Comparison of ENCODE assay signal across 20 cellular contexts in the genomic region with DNA sequence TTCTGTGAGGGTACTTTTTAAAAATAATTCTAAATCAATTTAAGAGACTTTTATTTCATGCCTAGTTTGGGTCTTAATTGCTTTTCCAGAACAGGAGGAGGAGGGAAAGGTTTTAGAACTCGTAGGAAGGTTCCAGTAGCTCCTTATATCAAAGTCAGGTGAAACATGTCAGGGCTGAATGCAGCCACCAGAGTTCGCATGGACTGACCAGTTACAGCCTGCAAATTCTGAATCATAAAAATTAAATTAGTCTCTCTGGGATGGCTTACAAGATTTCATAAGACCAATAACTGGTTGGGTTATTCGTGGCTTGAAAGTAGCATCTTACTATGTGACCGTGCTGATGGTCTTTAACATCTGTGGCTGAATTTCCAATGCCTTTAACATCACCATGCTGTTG. TPM values are rescaled to one million over a fixed set of nuclear protein-coding genes. Genes with fewer than 3 reads are reported as not detected.
DNase-seq lines count a peak whose midpoint lies in the region; FAIRE-seq and TF ChIP-seq lines count a peak whose summit lies in the region.
"Had no signal": no experiment of that assay in that cellular context is flagged by ENCODE, and none has a peak within 500 bp of the region (broad histone marks: within the 10 kb centered on the region; RNA-seq: fewer than 3 reads in every experiment).

No MANE protein-coding gene starts in this region.

- peak overlapping the region; percentile 39 for H3K27ac Mint-ChIP-seq in MCF 10A (ENCODE audit: low read depth, unreplicated experiment)
- H3K27ac Mint-ChIP-seq: naive thymus-derived CD8-positive, alpha-beta T cell; T-helper 1 cell treated with Interleukin-12 subunit alpha and Interleukin-12 subunit beta and Interleukin-4 antibody, amounts not matched to agents 30 μg/mL and 1 μg/mL, for 36 hours had no signal

- intact Hi-C loops in MCF 10A (cut with micrococcal nuclease) (loop anchor here (1.0 kb wide), 1 partner anchor 11 kb away; no protein-coding TSS in a partner anchor), breast epithelium (cut with DNase I; ENCODE audit: low total_unique reads) (no loop called here), endothelial cell of umbilical vein (cut with micrococcal nuclease) (no loop called here), vagina (cut with DNase I) (no loop called here)

- H2BK120ac ChIP-seq in mesenchymal stem cell (ENCODE audit: low read depth, low read length): no peak overlapping the region

- H3K27me3 ChIP-seq in breast epithelium: no peaks in the 10 kb centered on the region
- H3K27me3 ChIP-seq in endothelial cell of umbilical vein (ENCODE audit: control insufficient read depth in 2 of 2, insufficient read depth in 2 of 2, low read length in 2 of 2): no peaks in the 10 kb centered on the region
- H3K27me3 ChIP-seq in mesenchymal stem cell (ENCODE audit: control insufficient read depth in 1 of 2, insufficient read depth in 1 of 2, low read length in 2 of 2): no peaks in the 10 kb centered on the region
- H3K27me3 ChIP-seq in vagina: no peaks in the 10 kb centered on the region

- no peak overlapping the region for H3K4me2 ChIP-seq in endothelial cell of umbilical vein (ENCODE audit: insufficient read depth, low read length)
- no peak overlapping the region for H3K4me2 ChIP-seq in mesenchymal stem cell (ENCODE audit: low read length, poor library complexity, severe bottlenecking)

- H3K4ac ChIP-seq in mesenchymal stem cell (ENCODE audit: low read depth in 1 of 2, low read length in 2 of 2): no peak overlapping the region

- no peak overlapping the region for H4K91ac ChIP-seq in mesenchymal stem cell (ENCODE audit: low read length)

- H3K14ac ChIP-seq in mesenchymal stem cell (ENCODE audit: low read length in 2 of 2): no peak overlapping the region

- H2AFZ ChIP-seq in endothelial cell of umbilical vein (ENCODE audit: low read depth, low read length) (no peak overlapping the region), mesenchymal stem cell (ENCODE audit: low read depth, low read length) (no peak overlapping the region)

- DNase-seq in MCF 10A (ENCODE audit: unreplicated experiment): peak; percentile 71
- no peak for DNase-seq in breast epithelium (ENCODE audit: low spot score in 2 of 2)
- peak; percentile 6 for DNase-seq in endothelial cell of umbilical vein (ENCODE audit: low read depth, low spot score)
- DNase-seq in mesenchymal stem cell: no peak
- no peak for DNase-seq in vagina (ENCODE audit: extremely low spot score in 2 of 2)
- DNase-seq in SHP77 (lab: John Stamatoyannopoulos, UW): no peak
- DNase-seq in HuH-7.5 (ENCODE audit: low spot score): no peak
- DNase-seq in DMS79 treated with DMSO at 0.1 percent for 48 hours (lab: John Stamatoyannopoulos, UW): no peak
- DNase-seq: activated T-cell treated with anti-CD3 and anti-CD28 coated beads, Interleukin-2, amount 50 U/mL, for 4 hours; H7; Kasumi-1; kidney glomerular epithelial cell; naive thymus-derived CD8-positive, alpha-beta T cell; NCI-H2029; NCI-H69; stimulated activated naive CD4-positive, alpha-beta T cell treated with Interleukin-2 at 50 U/mL for 16 hours had no signal

- H3K23ac ChIP-seq in mesenchymal stem cell (ENCODE audit: low read length in 2 of 2): no peak overlapping the region

- no peaks in the 10 kb centered on the region for H3K36me3 Mint-ChIP-seq in MCF 10A (ENCODE audit: insufficient read depth, unreplicated experiment)
- H3K36me3 Mint-ChIP-seq: naive thymus-derived CD8-positive, alpha-beta T cell had no signal

- peak overlapping the region; percentile 39 for H3K4me3 Mint-ChIP-seq in MCF 10A (ENCODE audit: unreplicated experiment)
- H3K4me3 Mint-ChIP-seq: activated T-cell treated with anti-CD3 and anti-CD28 coated beads, Interleukin-2, amount 50 U/mL, for 4 hours; naive thymus-derived CD8-positive, alpha-beta T cell; T-helper 1 cell treated with Interleukin-12 subunit alpha and Interleukin-12 subunit beta and Interleukin-4 antibody, amounts not matched to agents 30 μg/mL and 1 μg/mL, for 36 hours had no signal

- no peaks in the 10 kb centered on the region for H3K79me2 ChIP-seq in endothelial cell of umbilical vein (ENCODE audit: control insufficient read depth, insufficient read depth, low read length)

- H3K36me3 ChIP-seq in breast epithelium: no peaks in the 10 kb centered on the region
- H3K36me3 ChIP-seq in endothelial cell of umbilical vein (ENCODE audit: control insufficient read depth in 2 of 2, extremely low read depth in 1 of 2, insufficient read depth in 2 of 2, low read length in 2 of 2): no peaks in the 10 kb centered on the region
- H3K36me3 ChIP-seq in mesenchymal stem cell (ENCODE audit: control insufficient read depth in 1 of 2, insufficient read depth in 2 of 2, low read depth in 1 of 2, low read length in 2 of 2): peaks cover 7 to 26% of the 10 kb centered on the region in 2 experiments
- H3K36me3 ChIP-seq in vagina: no peaks in the 10 kb centered on the region

- dilution Hi-C loops in endothelial cell of umbilical vein (cut with MboI; ENCODE audit: extremely low pct_ligation_motif_present, low sequenced_read_pairs): no loop called here

- no peak overlapping the region for H3K27ac ChIP-seq in breast epithelium
- H3K27ac ChIP-seq in endothelial cell of umbilical vein (ENCODE audit: insufficient read depth, low read depth, low read length): no peak overlapping the region
- no peak overlapping the region for H3K27ac ChIP-seq in mesenchymal stem cell (ENCODE audit: low read length, poor library complexity, severe bottlenecking)
- peak overlapping the region; percentile 75 for H3K27ac ChIP-seq in vagina
- H3K27ac ChIP-seq: 22Rv1 had no signal

- H3K4me1 ChIP-seq in breast epithelium (peaks cover 0 to 3% of the 10 kb centered on the region in 2 donors), endothelial cell of umbilical vein (ENCODE audit: control insufficient read depth, extremely low read depth, insufficient read depth, low read length) (no peaks in the 10 kb centered on the region), mesenchymal stem cell (ENCODE audit: control insufficient read depth, insufficient read depth, low read depth, low read length) (peaks cover 21% of the 10 kb centered on the region), vagina (peaks cover 23% of the 10 kb centered on the region)

- peaks cover 42% of the 10 kb centered on the region for H3K4me1 Mint-ChIP-seq in MCF 10A (ENCODE audit: insufficient read depth, unreplicated experiment)
- H3K4me1 Mint-ChIP-seq: naive thymus-derived CD8-positive, alpha-beta T cell had no signal

- H4K8ac ChIP-seq in mesenchymal stem cell (ENCODE audit: low read length): no peak overlapping the region

- no peak overlapping the region for H2AK5ac ChIP-seq in mesenchymal stem cell (ENCODE audit: low read length, severe bottlenecking)

- no peaks in the 10 kb centered on the region for H4K20me1 ChIP-seq in endothelial cell of umbilical vein (replicated peaks; ENCODE audit: control insufficient read depth, extremely low read depth, insufficient read depth, low read length)

- peak; percentile 11 for TF ChIP-seq CTCF in MCF 10A (IDR thresholded peaks at IDR 0.05; ENCODE audit: unreplicated experiment)
- no peak for TF ChIP-seq CTCF in breast epithelium (IDR thresholded peaks at IDR 0.05)
- no peak for TF ChIP-seq CTCF in endothelial cell of umbilical vein (IDR thresholded peaks at IDR 0.05; ENCODE audit: extremely low read depth in 1 of 2, insufficient read depth in 1 of 2, low read depth in 1 of 2, low read length in 2 of 2)
- TF ChIP-seq CTCF in vagina (IDR thresholded peaks at IDR 0.05): no peak

- peak overlapping the region in 1 of 2 experiments; percentile 37 for H3K18ac ChIP-seq in mesenchymal stem cell (ENCODE audit: low read depth in 1 of 2, low read length in 2 of 2)

- H3K9ac ChIP-seq in endothelial cell of umbilical vein (replicated peaks; ENCODE audit: extremely low read depth, insufficient read depth, low read length): no peak overlapping the region
- H3K9ac ChIP-seq in mesenchymal stem cell (ENCODE audit: low read length): peak overlapping the region; percentile 92

- H3K27me3 Mint-ChIP-seq in MCF 10A (ENCODE audit: insufficient read depth, unreplicated experiment): no peaks in the 10 kb centered on the region

- CTCF ChIA-PET in MCF 10A (lab: Yijun Ruan, JAX): interaction anchor here (0.6 to 3.7 kb wide), 7 partner anchors 9 to 156 kb away, joined by 3 to 18 read pairs (median 3); no protein-coding TSS in a partner anchor
- CTCF ChIA-PET in endothelial cell of umbilical vein (lab: Charles Lee): interaction anchor here (1.1 to 1.5 kb wide), 2 partner anchors 19 to 31 kb away, joined by 3 to 5 read pairs; no protein-coding TSS in a partner anchor

- no peaks in the 10 kb centered on the region for H3K9me3 Mint-ChIP-seq in MCF 10A (ENCODE audit: unreplicated experiment)
- H3K9me3 Mint-ChIP-seq: activated T-cell treated with anti-CD3 and anti-CD28 coated beads, Interleukin-2, amount 50 U/mL, for 4 hours; naive thymus-derived CD8-positive, alpha-beta T cell; T-helper 1 cell treated with Interleukin-12 subunit alpha and Interleukin-12 subunit beta and Interleukin-4 antibody, amounts not matched to agents 30 μg/mL and 1 μg/mL, for 36 hours had no signal

- H3K4me3 ChIP-seq in breast epithelium: no peak overlapping the region
- H3K4me3 ChIP-seq in endothelial cell of umbilical vein (replicated peaks in 1 of 3; ENCODE audit: insufficient read depth in 1 of 3, low read depth in 1 of 3, low read length in 3 of 3): no peak overlapping the region
- H3K4me3 ChIP-seq in mesenchymal stem cell (ENCODE audit: insufficient read depth in 1 of 2, low read depth in 1 of 2, low read length in 2 of 2): peak overlapping the region in 1 of 2 experiments; percentile 67
- H3K4me3 ChIP-seq in vagina: no peak overlapping the region

- no peak overlapping the region for H2BK15ac ChIP-seq in mesenchymal stem cell (ENCODE audit: low read depth, poor library complexity, severe bottlenecking)

- no peak overlapping the region for H2BK5ac ChIP-seq in mesenchymal stem cell (ENCODE audit: low read depth, low read length, poor library complexity, severe bottlenecking)

- H3K9me1 ChIP-seq in endothelial cell of umbilical vein (replicated peaks; ENCODE audit: control insufficient read depth, extremely low read depth, insufficient read depth, low read length): no peaks in the 10 kb centered on the region

- POLR2A ChIA-PET in MCF 10A (lab: Yijun Ruan, JAX) (interaction anchor here (0.7 to 3.3 kb wide), 18 partner anchors 9 to 1912 kb away, joined by 3 to 21 read pairs (median 4); partner anchors contain the start of gene BDKRB2), endothelial cell of umbilical vein (lab: Charles Lee) (no interaction called here)

- peaks cover 7% of the 10 kb centered on the region for H3K79me1 ChIP-seq in mesenchymal stem cell (replicated peaks; ENCODE audit: low read length, poor library complexity, severe bottlenecking)

- no peak overlapping the region for H2BK12ac ChIP-seq in mesenchymal stem cell (ENCODE audit: low read length in 2 of 2)

- no peak for TF ChIP-seq POLR2A in breast epithelium (IDR thresholded peaks at IDR 0.05)
- no peak for TF ChIP-seq POLR2A in endothelial cell of umbilical vein (IDR thresholded peaks at IDR 0.05; ENCODE audit: low read depth, low read length)
- TF ChIP-seq POLR2A in vagina (IDR thresholded peaks at IDR 0.05): no peak

- H3K9me3 ChIP-seq in breast epithelium: no peaks in the 10 kb centered on the region
- H3K9me3 ChIP-seq in endothelial cell of umbilical vein (replicated peaks; ENCODE audit: control insufficient read depth, insufficient read depth, low read length): no peaks in the 10 kb centered on the region
- H3K9me3 ChIP-seq in mesenchymal stem cell (ENCODE audit: control insufficient read depth, low read length): peaks cover 14% of the 10 kb centered on the region
- H3K9me3 ChIP-seq in vagina: no peaks in the 10 kb centered on the region

- 92% methylated on average over 4 of the region's 4 CpGs for WGBS in mesenchymal stem cell

- BruUV-seq in MCF 10A (replicated peaks; lab: Mats Ljungman, UMichigan) (no TSS peak), endothelial cell of umbilical vein (replicated peaks; lab: Mats Ljungman, UMichigan) (no TSS peak)

- no peak for FAIRE-seq in endothelial cell of umbilical vein (lab: Jason Lieb, UNC)

RNA-seq across cellular contexts. Expression of gene BDKRB1, which starts 0.4 kb away (rescaled TPM):
- total RNA-seq in MCF 10A (2022): 0.32 and 0.51 TPM in 2 replicates
- 1 to 10 TPM in 1 of 3 donors, not detected in 2; 5.9 TPM for total RNA-seq in breast epithelium
- not detected in 2 replicates for total RNA-seq in endothelial cell of umbilical vein
- not detected in 2 replicates for polyA plus RNA-seq in endothelial cell of umbilical vein
- not detected in 2 replicates for polyA plus RNA-seq in endothelial cell of umbilical vein (2011; cell fraction: cytosol; rRNA removed)
- polyA plus RNA-seq in endothelial cell of umbilical vein (2011; cell fraction: nucleus; rRNA removed): not detected in 2 replicates
- polyA plus RNA-seq in endothelial cell of umbilical vein (2012): not detected in 2 replicates
- not detected in 2 replicates for polyA minus RNA-seq in endothelial cell of umbilical vein
- polyA minus RNA-seq in endothelial cell of umbilical vein (2011; cell fraction: cytosol; rRNA and poly(A)+ RNA removed): 5.8 TPM
- polyA minus RNA-seq in endothelial cell of umbilical vein (2011; cell fraction: nucleus; rRNA and poly(A)+ RNA removed): 0.29 TPM in 1 of 2 replicates, not detected in the other
- polyA plus RNA-seq in mesenchymal stem cell (2013, experiment 1 of 2): 18.7 TPM
- 18.7 TPM for polyA plus RNA-seq in mesenchymal stem cell (2013, experiment 2 of 2)
- 2.5 TPM for total RNA-seq in vagina
- total RNA-seq: activated T-cell treated with anti-CD3 and anti-CD28 coated beads, Interleukin-2, amount 50 U/mL, for 4 hours; dermis microvascular lymphatic vessel endothelial cell; glomerular endothelial cell; naive thymus-derived CD8-positive, alpha-beta T cell had no signal
- polyA plus RNA-seq: naive thymus-derived CD8-positive, alpha-beta T cell had no signal

RNA-seq across cellular contexts. Expression of gene BDKRB2, which starts 51.8 kb away (rescaled TPM):
- total RNA-seq in MCF 10A (2022): 1.4 and 2.8 TPM in 2 replicates
- total RNA-seq in breast epithelium: 1 to 10 TPM; 1.1 to 5.6 (median 4.2) TPM
- total RNA-seq in endothelial cell of umbilical vein: 0.39 and 0.77 TPM in 2 replicates
- polyA plus RNA-seq in endothelial cell of umbilical vein: 0.08 and 0.22 TPM in 2 replicates
- 0.11 and 0.12 TPM in 2 replicates for polyA plus RNA-seq in endothelial cell of umbilical vein (2011; cell fraction: cytosol; rRNA removed)
- 0.06 and 0.24 TPM in 2 replicates for polyA plus RNA-seq in endothelial cell of umbilical vein (2011; cell fraction: nucleus; rRNA removed)
- not detected in 2 replicates for polyA plus RNA-seq in endothelial cell of umbilical vein (2012)
- polyA minus RNA-seq in endothelial cell of umbilical vein: 0.30 and 3.2 TPM in 2 replicates
- polyA minus RNA-seq in endothelial cell of umbilical vein (2011; cell fraction: cytosol; rRNA and poly(A)+ RNA removed): 4.3 TPM
- polyA minus RNA-seq in endothelial cell of umbilical vein (2011; cell fraction: nucleus; rRNA and poly(A)+ RNA removed): 0.14 and 0.19 TPM in 2 replicates
- 16.1 TPM for polyA plus RNA-seq in mesenchymal stem cell (2013, experiment 1 of 2)
- polyA plus RNA-seq in mesenchymal stem cell (2013, experiment 2 of 2): 16.1 TPM
- 23.3 TPM for total RNA-seq in vagina
- total RNA-seq: activated T-cell treated with anti-CD3 and anti-CD28 coated beads, Interleukin-2, amount 50 U/mL, for 4 hours; naive thymus-derived CD8-positive, alpha-beta T cell had no signal
- polyA plus RNA-seq: naive thymus-derived CD8-positive, alpha-beta T cell had no signal

Comparison
In these comparisons a context has a peak if more than half of its experiments do, and no peak if none do; other contexts are left out.
1. DNase-seq: peak in MCF 10A (single experiment) and endothelial cell of umbilical vein (single experiment); none in breast epithelium (0 of 2), mesenchymal stem cell (single experiment), vagina (0 of 2), SHP77 (0 of 2), HuH-7.5 (single experiment) and DMS79 treated with DMSO at 0.1 percent for 48 hours (single experiment).